8 cellular contexts compared by ENCODE assay signal in genomic region chr9:128733256-128733655, GRCh38. TPM values are rescaled to one million over a fixed set of nuclear protein-coding genes. Genes with fewer than 3 reads are reported as not detected.
A peak's percentile ranks its signal among the peaks of the same experiment; 100 is the strongest.
DNase-seq lines count a peak whose midpoint lies in the region; ATAC-seq and TF ChIP-seq lines count a peak whose summit lies in the region.

No MANE protein-coding gene starts in this region.

- peak overlapping the region; percentile 56 for H4K8ac ChIP-seq in trophoblast cell (ENCODE audit: low read depth, low read length)

- no peak overlapping the region for H4K91ac ChIP-seq in trophoblast cell (ENCODE audit: low read depth, low read length)

- peak overlapping the region; percentile 32 for H3K4me2 ChIP-seq in trophoblast cell (ENCODE audit: low read length)

- H3K27ac ChIP-seq in A673 (ENCODE audit: low read depth, low read length, poor library complexity, severe bottlenecking) (peak overlapping the region; percentile 35), trophoblast cell (ENCODE audit: low read depth, low read length) (no peak overlapping the region)

- H2BK5ac ChIP-seq in trophoblast cell (ENCODE audit: low read depth, low read length, poor library complexity): no peak overlapping the region

- H3K36me3 Mint-ChIP-seq in glutamatergic neuron (ENCODE audit: unreplicated experiment): no peaks in the 10 kb centered on the region

- no peaks in the 10 kb centered on the region for H3K79me2 ChIP-seq in trophoblast cell (ENCODE audit: control insufficient read depth, insufficient read depth, low read length, poor library complexity)

- peak; percentile 93 for TF ChIP-seq CTCF in A673 (conservative IDR thresholded peaks at IDR 0.05; ENCODE audit: low read depth, low read length)
- peak; percentile 48; the same call in 1 of the 2 replicates for TF ChIP-seq CTCF in GM12875 (IDR thresholded peaks at IDR 0.05; ENCODE audit: borderline replicate concordance, insufficient read depth, low read depth, low read length)
- TF ChIP-seq CTCF in WI38 (IDR thresholded peaks at IDR 0.05; ENCODE audit: low read depth, low read length): peak; percentile 64
- TF ChIP-seq CTCF in glutamatergic neuron (IDR thresholded peaks at IDR 0.05; ENCODE audit: partially characterized antibody, unreplicated experiment): peak; percentile 59

- no peak overlapping the region for H3K4me3 ChIP-seq in A673 (ENCODE audit: low read depth, low read length, poor library complexity, severe bottlenecking)
- no peak overlapping the region for H3K4me3 ChIP-seq in GM12875 (ENCODE audit: low read depth, low read length)
- H3K4me3 ChIP-seq in WI38 (ENCODE audit: low read depth, low read length): no peak overlapping the region
- no peak overlapping the region for H3K4me3 ChIP-seq in trophoblast cell (ENCODE audit: low read depth, low read length)

- H3K18ac ChIP-seq in trophoblast cell (ENCODE audit: low read length): no peak overlapping the region

- ATAC-seq in HG03378 (IDR thresholded peaks at IDR 0.05; ENCODE audit: unreplicated experiment) (no peak), GM18909 (IDR thresholded peaks at IDR 0.05; ENCODE audit: poor library complexity, unreplicated experiment) (no peak)

- H3K4me3 Mint-ChIP-seq in glutamatergic neuron (ENCODE audit: unreplicated experiment): no peak overlapping the region

- H3K4ac ChIP-seq in trophoblast cell (ENCODE audit: low read depth, low read length): no peak overlapping the region

- no peak overlapping the region for H3K14ac ChIP-seq in trophoblast cell (ENCODE audit: low read length)

- H3K36me3 ChIP-seq in A673 (ENCODE audit: insufficient read depth, low read length, poor library complexity, severe bottlenecking) (no peaks in the 10 kb centered on the region), trophoblast cell (ENCODE audit: control insufficient read depth in 1 of 2, insufficient read depth in 2 of 2, low read length in 2 of 2) (peaks cover 18 to 27% of the 10 kb centered on the region in 2 experiments)

- H3K9me3 Mint-ChIP-seq in glutamatergic neuron (ENCODE audit: unreplicated experiment): no peaks in the 10 kb centered on the region

- peak overlapping the region; percentile 28 for H3K9ac ChIP-seq in trophoblast cell (ENCODE audit: low read length)

- H3K27me3 Mint-ChIP-seq in glutamatergic neuron (ENCODE audit: unreplicated experiment): no peaks in the 10 kb centered on the region

- DNase-seq in A673 (ENCODE audit: low spot score) (peak; percentile 95), NCI-H2171 (lab: John Stamatoyannopoulos, UW) (peak; percentile 32), glutamatergic neuron (peak; percentile 88), trophoblast cell (peak; percentile 75 to 82)

- no peak overlapping the region for H4K12ac ChIP-seq in trophoblast cell (ENCODE audit: low read depth, low read length)

- intact Hi-C loops in A673 (cut with micrococcal nuclease; ENCODE audit: unreplicated experiment): loop anchor here (5.0 kb wide), 1 partner anchor 194 kb away; no protein-coding TSS in a partner anchor

- POLR2A ChIA-PET in A673 (lab: Charles Lee; ENCODE audit: low non-redundant PET): interaction anchor here (0.7 kb wide), 2 partner anchors 97 to 251 kb away, joined by 3 read pairs; partner anchors contain the start of gene SPOUT1

- no peaks in the 10 kb centered on the region for H3K27me3 ChIP-seq in A673 (replicated peaks; ENCODE audit: insufficient read depth, low read depth, low read length, poor library complexity)
- no peaks in the 10 kb centered on the region for H3K27me3 ChIP-seq in trophoblast cell (ENCODE audit: insufficient read depth, low read length)

- no peak overlapping the region for H2BK12ac ChIP-seq in trophoblast cell (ENCODE audit: low read length)

- H3K4me1 ChIP-seq in A673 (ENCODE audit: insufficient read depth, low read length, poor library complexity, severe bottlenecking) (peaks cover 10% of the 10 kb centered on the region), trophoblast cell (ENCODE audit: control insufficient read depth in 1 of 2, insufficient read depth in 2 of 2, low read length in 2 of 2) (peaks cover 0 to 3% of the 10 kb centered on the region in 2 experiments)

- H2BK120ac ChIP-seq in trophoblast cell (ENCODE audit: insufficient read depth, low read length, poor library complexity): no peak overlapping the region

- no CpG with 5 or more reads among the region's 9 CpGs for WGBS in trophoblast cell (ENCODE audit: extremely low coverage, insufficient coverage, insufficient read length)

- H3K9me3 ChIP-seq in A673 (ENCODE audit: low read depth, low read length, poor library complexity, severe bottlenecking): no peaks in the 10 kb centered on the region
- H3K9me3 ChIP-seq in trophoblast cell (ENCODE audit: insufficient read depth, low read depth, low read length): no peaks in the 10 kb centered on the region

- H3K23ac ChIP-seq in trophoblast cell (ENCODE audit: low read length): no peak overlapping the region

- H3K27ac Mint-ChIP-seq in glutamatergic neuron (ENCODE audit: unreplicated experiment): peak overlapping the region; percentile 64

- no peaks in the 10 kb centered on the region for H3K79me1 ChIP-seq in trophoblast cell (ENCODE audit: low read length)

- peaks cover 11% of the 10 kb centered on the region for H3K4me1 Mint-ChIP-seq in glutamatergic neuron (ENCODE audit: low read depth, unreplicated experiment)

- H2AK5ac ChIP-seq in trophoblast cell (ENCODE audit: low read length): no peak overlapping the region

- CTCF ChIA-PET in A673 (lab: Charles Lee): no interaction called here

- H2AFZ ChIP-seq in trophoblast cell (ENCODE audit: insufficient read depth, low read length, poor library complexity): no peak overlapping the region

- BruUV-seq in A673 (replicated peaks; lab: Mats Ljungman, UMichigan): no TSS peak

RNA-seq across cellular contexts. Expression of gene ZDHHC12, which starts 9.3 kb away (rescaled TPM):
- 32.6 and 35.2 TPM in 2 replicates for total RNA-seq in A673 (2021)
- total RNA-seq in glutamatergic neuron (ENCODE audit: unreplicated experiment): 18.2 TPM
- polyA plus RNA-seq in trophoblast cell (2013): 35.3 and 35.7 TPM in 2 replicates

RNA-seq across cellular contexts. Expression of gene PKN3, which starts 31.0 kb away (rescaled TPM):
- total RNA-seq in A673 (2021): 12.3 and 21.5 TPM in 2 replicates
- 4.3 TPM for total RNA-seq in glutamatergic neuron (ENCODE audit: unreplicated experiment)
- polyA plus RNA-seq in trophoblast cell (2013): 7.5 and 7.7 TPM in 2 replicates

RNA-seq across cellular contexts. Expression of gene ZER1, which starts 38.5 kb away (rescaled TPM):
- total RNA-seq in A673 (2021) (12.9 and 19.6 TPM in 2 replicates), glutamatergic neuron (ENCODE audit: unreplicated experiment) (38.0 TPM)
- 20.5 and 21.6 TPM in 2 replicates for polyA plus RNA-seq in trophoblast cell (2013)

RNA-seq across cellular contexts. Expression of gene SET, which starts 44.2 kb away (rescaled TPM):
- total RNA-seq in A673 (2021) (942 and 1,009 TPM in 2 replicates), glutamatergic neuron (ENCODE audit: unreplicated experiment) (387 TPM)
- 357 and 372 TPM in 2 replicates for polyA plus RNA-seq in trophoblast cell (2013)

RNA-seq across cellular contexts. Expression of gene TBC1D13, which starts 53.8 kb away (rescaled TPM):
- total RNA-seq in A673 (2021): 26.7 and 27.2 TPM in 2 replicates
- total RNA-seq in glutamatergic neuron (ENCODE audit: unreplicated experiment): 25.6 TPM
- polyA plus RNA-seq in trophoblast cell (2013): 16.0 TPM in 2 replicates

Comparison
In these comparisons a context has a peak if more than half of its experiments do, and no peak if none do; other contexts are left out.
1. DNase-seq: peak in every context shown above with its lines; median percentile 95 in A673; 88 in glutamatergic neuron; 78 in trophoblast cell; 32 in NCI-H2171.